In genomic region chr14:26707234-26707633, GRCh38 we compare ENCODE assay signal across 26 cellular contexts.
"Had no signal": no experiment of that assay in that cellular context is flagged by ENCODE, and none has a peak within 500 bp of the region (broad histone marks: within the 10 kb centered on the region; RNA-seq: fewer than 3 reads in every experiment).

No MANE protein-coding gene starts in this region.

- H3K27me3 Mint-ChIP-seq: naive thymus-derived CD4-positive, alpha-beta T cell had no signal

- H3K36me3 Mint-ChIP-seq: naive thymus-derived CD4-positive, alpha-beta T cell had no signal

- H3K27ac ChIP-seq: coronary artery, dorsolateral prefrontal cortex, epithelial cell of prostate, esophagus squamous epithelium, gastrocnemius medialis, heart right ventricle, left lung, lower lobe of right lung had no signal

- H3K4me1 ChIP-seq: esophagus squamous epithelium, gastrocnemius medialis, heart right ventricle, left lung, lower lobe of right lung had no signal

- H3K4me3 Mint-ChIP-seq: naive thymus-derived CD4-positive, alpha-beta T cell had no signal

- H3K27me3 ChIP-seq: esophagus squamous epithelium, gastrocnemius medialis, heart right ventricle, left lung had no signal

- DNase-seq: dermis blood vessel endothelial cell; dorsolateral prefrontal cortex; effector CD4-positive, alpha-beta T cell; effector memory CD4-positive, alpha-beta T cell; erythroblast; esophagus squamous epithelium; foreskin fibroblast; foreskin melanocyte; gastrocnemius medialis; glutamatergic neuron; head of caudate nucleus; heart right ventricle; hippocampal formation; left cardiac atrium; left lung; left ventricle myocardium superior; lower lobe of right lung; mesenchymal stem cell; midbrain; naive thymus-derived CD4-positive, alpha-beta T cell had no signal

- H3K4me1 Mint-ChIP-seq: naive thymus-derived CD4-positive, alpha-beta T cell had no signal

- FAIRE-seq: colon, islet of Langerhans, keratinocyte had no signal

- H3K27ac Mint-ChIP-seq: naive thymus-derived CD4-positive, alpha-beta T cell had no signal

- ATAC-seq: esophagus mucosa; gastrocnemius medialis; heart right ventricle; left cardiac atrium; left lung; left ventricle myocardium superior; lower lobe of right lung; naive thymus-derived CD4-positive, alpha-beta T cell had no signal

- H3K36me3 ChIP-seq: esophagus squamous epithelium, gastrocnemius medialis, heart right ventricle, left lung, lower lobe of right lung had no signal

- H3K9me3 ChIP-seq: esophagus squamous epithelium, gastrocnemius medialis, heart right ventricle, left lung, lower lobe of right lung had no signal

- H3K4me3 ChIP-seq: coronary artery, dorsolateral prefrontal cortex, esophagus squamous epithelium, gastrocnemius medialis, heart right ventricle, left lung, lower lobe of right lung had no signal
